12 cellular contexts compared by ENCODE assay signal in genomic region chr3:127889976-127890650, GRCh38. TPM values are rescaled to one million over a fixed set of nuclear protein-coding genes. Genes with fewer than 3 reads are reported as not detected.
DNase-seq lines count a peak whose midpoint lies in the region; ATAC-seq and TF ChIP-seq lines count a peak whose summit lies in the region.
"Had no signal": no experiment of that assay in that cellular context is flagged by ENCODE, and none has a peak within 500 bp of the region (broad histone marks: within the 10 kb centered on the region; RNA-seq: fewer than 3 reads in every experiment).

No MANE protein-coding gene starts in this region.

- H3K4me3 Mint-ChIP-seq in activated CD4-positive, alpha-beta T cell treated with anti-CD3 and anti-CD28 coated beads, Interleukin-2, amount 10 ng/mL, durations not matched to agents 24 days and 14 days = peak overlapping the region; percentile 9
- no peak overlapping the region for H3K4me3 Mint-ChIP-seq in activated CD4-positive, alpha-beta T cell treated with anti-CD3 and anti-CD28 coated beads, Interleukin-2, amount 10 ng/mL, durations not matched to agents 7 days and 5 days
- peak overlapping the region; percentile 8 for H3K4me3 Mint-ChIP-seq in activated B cell treated with CpG ODN at 0.5 μM for 24 hours
- no peak overlapping the region for H3K4me3 Mint-ChIP-seq in stimulated activated effector memory CD8-positive, alpha-beta T cell treated with anti-CD3 and anti-CD28 coated beads, Interleukin-12 subunit alpha, Interleukin-12 subunit beta, amount 100 ng/mL, for 72 hours
- H3K4me3 Mint-ChIP-seq: central memory CD8-positive, alpha-beta T cell had no signal

- no peak for DNase-seq in activated CD4-positive, alpha-beta T cell treated with anti-CD3 and anti-CD28 coated beads, Interleukin-2, amount 10 ng/mL, durations not matched to agents 24 days and 14 days
- no peak for DNase-seq in activated CD4-positive, alpha-beta T cell treated with anti-CD3 and anti-CD28 coated beads, Interleukin-2, amount 10 ng/mL, durations not matched to agents 7 days and 5 days
- DNase-seq in activated B cell treated with CpG ODN at 0.5 μM for 24 hours = no peak
- DNase-seq in epithelial cell of proximal tubule (ENCODE audit: low read depth) = peak; percentile 23
- DNase-seq in stimulated activated effector memory CD8-positive, alpha-beta T cell treated with anti-CD3 and anti-CD28 coated beads, Interleukin-12 subunit alpha, Interleukin-12 subunit beta, amount 100 ng/mL, for 72 hours (ENCODE audit: low spot score in 2 of 2) = no peak
- no peak for DNase-seq in iPS-NIHi11 (ENCODE audit: low spot score)
- DNase-seq: SW 1271 had no signal

- peaks cover 12% of the 10 kb centered on the region for H3K9me3 Mint-ChIP-seq in activated CD4-positive, alpha-beta T cell treated with anti-CD3 and anti-CD28 coated beads, Interleukin-2, amount 10 ng/mL, durations not matched to agents 24 days and 14 days
- H3K9me3 Mint-ChIP-seq in activated CD4-positive, alpha-beta T cell treated with anti-CD3 and anti-CD28 coated beads, Interleukin-2, amount 10 ng/mL, durations not matched to agents 7 days and 5 days = peaks cover 12% of the 10 kb centered on the region
- peaks cover 16% of the 10 kb centered on the region for H3K9me3 Mint-ChIP-seq in activated B cell treated with CpG ODN at 0.5 μM for 24 hours
- H3K9me3 Mint-ChIP-seq in stimulated activated effector memory CD8-positive, alpha-beta T cell treated with anti-CD3 and anti-CD28 coated beads, Interleukin-12 subunit alpha, Interleukin-12 subunit beta, amount 100 ng/mL, for 72 hours = peaks cover 13% of the 10 kb centered on the region

- CTCF ChIA-PET in activated CD4-positive, alpha-beta T cell treated with anti-CD3 and anti-CD28 coated beads, Interleukin-2, amount 10 ng/mL, durations not matched to agents 7 days and 5 days (lab: Charles Lee) = no interaction called here
- CTCF ChIA-PET in activated B cell treated with CpG ODN at 0.5 μM for 24 hours (lab: Charles Lee) = no interaction called here

- no peak overlapping the region for H3K4me3 ChIP-seq in epithelial cell of proximal tubule (ENCODE audit: low read depth, low read length)

- no peaks in the 10 kb centered on the region for H3K27me3 Mint-ChIP-seq in activated CD4-positive, alpha-beta T cell treated with anti-CD3 and anti-CD28 coated beads, Interleukin-2, amount 10 ng/mL, durations not matched to agents 24 days and 14 days
- H3K27me3 Mint-ChIP-seq in activated CD4-positive, alpha-beta T cell treated with anti-CD3 and anti-CD28 coated beads, Interleukin-2, amount 10 ng/mL, durations not matched to agents 7 days and 5 days = peaks cover 6% of the 10 kb centered on the region
- no peaks in the 10 kb centered on the region for H3K27me3 Mint-ChIP-seq in activated B cell treated with CpG ODN at 0.5 μM for 24 hours

- intact Hi-C loops in activated CD4-positive, alpha-beta T cell treated with anti-CD3 and anti-CD28 coated beads, Interleukin-2, amount 10 ng/mL, durations not matched to agents 24 days and 14 days (cut with micrococcal nuclease) = no loop called here
- intact Hi-C loops in activated B cell treated with CpG ODN at 0.5 μM for 24 hours (cut with micrococcal nuclease) = loop anchor here (5.0 kb wide), 1 partner anchor 53 kb away; no protein-coding TSS in a partner anchor

- H3K36me3 Mint-ChIP-seq in activated CD4-positive, alpha-beta T cell treated with anti-CD3 and anti-CD28 coated beads, Interleukin-2, amount 10 ng/mL, durations not matched to agents 24 days and 14 days (ENCODE audit: low read depth) = peaks cover 2% of the 10 kb centered on the region
- H3K36me3 Mint-ChIP-seq in activated CD4-positive, alpha-beta T cell treated with anti-CD3 and anti-CD28 coated beads, Interleukin-2, amount 10 ng/mL, durations not matched to agents 7 days and 5 days (ENCODE audit: low read depth) = peaks cover 2% of the 10 kb centered on the region
- peaks cover 12% of the 10 kb centered on the region for H3K36me3 Mint-ChIP-seq in activated B cell treated with CpG ODN at 0.5 μM for 24 hours (ENCODE audit: low read depth)
- H3K36me3 Mint-ChIP-seq in stimulated activated effector memory CD8-positive, alpha-beta T cell treated with anti-CD3 and anti-CD28 coated beads, Interleukin-12 subunit alpha, Interleukin-12 subunit beta, amount 100 ng/mL, for 72 hours = no peaks in the 10 kb centered on the region

- TF ChIP-seq CTCF in activated B cell treated with CpG ODN at 0.5 μM for 24 hours (IDR thresholded peaks at IDR 0.05) (no peak), epithelial cell of proximal tubule (conservative IDR thresholded peaks at IDR 0.05; ENCODE audit: low read depth, low read length) (no peak)

- H3K27ac Mint-ChIP-seq in activated CD4-positive, alpha-beta T cell treated with anti-CD3 and anti-CD28 coated beads, Interleukin-2, amount 10 ng/mL, durations not matched to agents 24 days and 14 days = peak overlapping the region; percentile 61
- no peak overlapping the region for H3K27ac Mint-ChIP-seq in activated CD4-positive, alpha-beta T cell treated with anti-CD3 and anti-CD28 coated beads, Interleukin-2, amount 10 ng/mL, durations not matched to agents 7 days and 5 days
- H3K27ac Mint-ChIP-seq in activated B cell treated with CpG ODN at 0.5 μM for 24 hours = peak overlapping the region; percentile 78
- H3K27ac Mint-ChIP-seq in stimulated activated effector memory CD8-positive, alpha-beta T cell treated with anti-CD3 and anti-CD28 coated beads, Interleukin-12 subunit alpha, Interleukin-12 subunit beta, amount 100 ng/mL, for 72 hours = peak overlapping the region; percentile 32

- POLR2A ChIA-PET in activated CD4-positive, alpha-beta T cell treated with anti-CD3 and anti-CD28 coated beads, Interleukin-2, amount 10 ng/mL, durations not matched to agents 7 days and 5 days (lab: Charles Lee) = no interaction called here
- POLR2A ChIA-PET in activated B cell treated with CpG ODN at 0.5 μM for 24 hours (lab: Charles Lee) = no interaction called here

- H3K4me1 Mint-ChIP-seq in activated CD4-positive, alpha-beta T cell treated with anti-CD3 and anti-CD28 coated beads, Interleukin-2, amount 10 ng/mL, durations not matched to agents 24 days and 14 days = peaks cover 6% of the 10 kb centered on the region
- peaks cover 2% of the 10 kb centered on the region for H3K4me1 Mint-ChIP-seq in activated CD4-positive, alpha-beta T cell treated with anti-CD3 and anti-CD28 coated beads, Interleukin-2, amount 10 ng/mL, durations not matched to agents 7 days and 5 days
- peaks cover 8% of the 10 kb centered on the region for H3K4me1 Mint-ChIP-seq in activated B cell treated with CpG ODN at 0.5 μM for 24 hours
- peaks cover 20% of the 10 kb centered on the region for H3K4me1 Mint-ChIP-seq in stimulated activated effector memory CD8-positive, alpha-beta T cell treated with anti-CD3 and anti-CD28 coated beads, Interleukin-12 subunit alpha, Interleukin-12 subunit beta, amount 100 ng/mL, for 72 hours
- H3K4me1 Mint-ChIP-seq: central memory CD8-positive, alpha-beta T cell had no signal

- ATAC-seq in activated B cell treated with CpG ODN at 0.5 μM for 24 hours (ENCODE audit: low read depth) (peak; percentile 42), GM21528 (IDR thresholded peaks at IDR 0.05; ENCODE audit: low FRiP score, unreplicated experiment) (no peak), GM19467 (IDR thresholded peaks at IDR 0.05; ENCODE audit: unreplicated experiment) (no peak)
- peak; percentile 57 for ATAC-seq in stimulated activated effector memory CD8-positive, alpha-beta T cell treated with anti-CD3 and anti-CD28 coated beads, Interleukin-12 subunit alpha, Interleukin-12 subunit beta, amount 100 ng/mL, for 72 hours

RNA-seq across cellular contexts. Expression of gene KBTBD12, which starts 24.9 kb away (rescaled TPM):
- not detected in 2 replicates for total RNA-seq in activated CD4-positive, alpha-beta T cell treated with anti-CD3 and anti-CD28 coated beads, Interleukin-2, amount 10 ng/mL, durations not matched to agents 24 days and 14 days
- not detected for total RNA-seq in activated CD4-positive, alpha-beta T cell treated with anti-CD3 and anti-CD28 coated beads, Interleukin-2, amount 10 ng/mL, durations not matched to agents 7 days and 5 days
- 0.16 and 0.20 TPM in 2 replicates for total RNA-seq in activated B cell treated with CpG ODN at 0.5 μM for 24 hours
- 0.29 and 0.98 TPM in 2 replicates for total RNA-seq in epithelial cell of proximal tubule
- total RNA-seq: activated CD8-positive, alpha-beta memory T cell treated with anti-CD3 and anti-CD28 coated beads for 36 hours; osteoblast had no signal

Comparison
In these comparisons a context has a peak if more than half of its experiments do, and no peak if none do; other contexts are left out.
1. H3K4me3 Mint-ChIP-seq: peak in activated CD4-positive, alpha-beta T cell treated with anti-CD3 and anti-CD28 coated beads, Interleukin-2, amount 10 ng/mL, durations not matched to agents 24 days and 14 days (single experiment) and activated B cell treated with CpG ODN at 0.5 μM for 24 hours (single experiment); none in activated CD4-positive, alpha-beta T cell treated with anti-CD3 and anti-CD28 coated beads, Interleukin-2, amount 10 ng/mL, durations not matched to agents 7 days and 5 days (single experiment) and stimulated activated effector memory CD8-positive, alpha-beta T cell treated with anti-CD3 and anti-CD28 coated beads, Interleukin-12 subunit alpha, Interleukin-12 subunit beta, amount 100 ng/mL, for 72 hours (single experiment).
2. ATAC-seq: peak in activated B cell treated with CpG ODN at 0.5 μM for 24 hours (single experiment) and stimulated activated effector memory CD8-positive, alpha-beta T cell treated with anti-CD3 and anti-CD28 coated beads, Interleukin-12 subunit alpha, Interleukin-12 subunit beta, amount 100 ng/mL, for 72 hours (single experiment); none in GM21528 (single experiment) and GM19467 (single experiment).